25 cellular contexts compared by ENCODE assay signal in the genomic region with DNA sequence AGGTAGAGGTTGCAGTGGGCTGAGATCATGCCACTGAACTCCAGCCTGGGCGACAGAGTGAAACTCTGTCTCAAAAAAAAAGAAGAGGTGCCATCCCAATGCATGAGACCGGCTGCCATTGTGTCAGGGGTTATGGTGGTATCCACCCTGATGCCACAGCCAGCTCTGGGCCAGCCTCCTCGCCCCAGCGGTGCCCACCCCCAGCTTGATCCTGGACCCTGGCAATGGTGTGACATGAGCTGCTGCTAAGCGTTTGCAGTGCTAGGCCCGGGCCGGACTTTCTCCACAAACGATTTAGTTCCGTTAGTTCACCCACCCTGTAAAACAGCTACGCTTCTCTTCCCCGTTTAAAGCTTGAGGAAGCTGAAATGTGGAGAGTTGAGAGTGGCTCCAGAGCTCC. TPM values are rescaled to one million over a fixed set of nuclear protein-coding genes. Genes with fewer than 3 reads are reported as not detected.
DNase-seq lines count a peak whose midpoint lies in the region; ATAC-seq, FAIRE-seq and TF ChIP-seq lines count a peak whose summit lies in the region.
"Had no signal": no experiment of that assay in that cellular context is flagged by ENCODE, and none has a peak within 500 bp of the region (broad histone marks: within the 10 kb centered on the region; RNA-seq: fewer than 3 reads in every experiment).

No MANE protein-coding gene starts in this region.

- H3K79me2 ChIP-seq in OCI-LY1 (ENCODE audit: insufficient read depth, low read length) (no peaks in the 10 kb centered on the region), H1 (ENCODE audit: control insufficient read depth in 1 of 2, insufficient read depth in 2 of 2, low read length in 2 of 2) (peaks cover 0 to 31% of the 10 kb centered on the region in 2 experiments; a peak in 1 of 4 replicates)

- H2BK20ac ChIP-seq in H1 (ENCODE audit: low read length) = no peak overlapping the region

- H3K4ac ChIP-seq in H1 (replicated peaks; ENCODE audit: insufficient read length, low read depth, low read length) = no peak overlapping the region

- H2AK5ac ChIP-seq in H1 (ENCODE audit: low read depth, low read length) = 0 out of 2 replicates have a peak overlapping the region, but pooled peaks have one; percentile 65

- TF ChIP-seq EP300 in H1 (IDR thresholded peaks at IDR 0.05; ENCODE audit: borderline replicate concordance in 1 of 2, low read depth in 2 of 2, low read length in 2 of 2) = no peak

- no peak for ATAC-seq in pancreas
- no peak for ATAC-seq in HG03521 (IDR thresholded peaks at IDR 0.05; ENCODE audit: unreplicated experiment)
- ATAC-seq: A549, Right ventricle myocardium inferior had no signal

- H3K4me3 ChIP-seq in OCI-LY1 (ENCODE audit: low read depth, low read length, poor library complexity, severe bottlenecking) (no peak overlapping the region), H1 (ENCODE audit: extremely low read depth in 1 of 4, insufficient read depth in 2 of 4, low read depth in 3 of 4, low read length in 4 of 4) (no peak overlapping the region), thyroid gland (replicated peaks in 1 of 3) (no peak overlapping the region), pancreas (no peak overlapping the region)
- H3K4me3 ChIP-seq: A549, HAP-1, MG63, SJSA1 had no signal

- H3K56ac ChIP-seq in H1 (replicated peaks; ENCODE audit: insufficient read length, low read depth, low read length) = no peak overlapping the region

- no peak for DNase-seq in GM12891 (ENCODE audit: insufficient read length, low spot score)
- no peak for DNase-seq in H1 (ENCODE audit: low read depth in 1 of 2, low spot score in 2 of 2)
- no peak for DNase-seq in thyroid gland
- DNase-seq in pancreas = no peak
- DNase-seq in activated gamma-delta T cell (lab: John Stamatoyannopoulos, UW) = no peak
- DNase-seq: BE2C; Caco-2; CD4-positive, alpha-beta T cell; DMS 273 treated with DMSO at 0.1 percent for 48 hours; DND-41; MG63; NCI-H1048; NCI-H1436; NCI-H1930; NCI-H226; NCI-H510A treated with DMSO at 0.1 percent for 48 hours; NCI-H748 treated with DMSO at 0.1 percent for 48 hours; T-helper 1 cell had no signal

- no peaks in the 10 kb centered on the region for H3K9me2 ChIP-seq in OCI-LY1 (ENCODE audit: low read depth, low read length)

- no peak overlapping the region for H3K18ac ChIP-seq in H1 (ENCODE audit: extremely low read depth, low read length)

- H3K14ac ChIP-seq in H1 (ENCODE audit: insufficient read length) = no peak overlapping the region

- POLR2A ChIA-PET in H1 (lab: Charles Lee; ENCODE audit: partially characterized antibody) = interaction anchor here (0.7 to 2.0 kb wide), 4 partner anchors 10 to 57 kb away, joined by 3 to 6 read pairs (median 3); no protein-coding TSS in a partner anchor

- H4K8ac ChIP-seq in H1 (ENCODE audit: extremely low read depth, insufficient read depth, low read length) = peak overlapping the region; percentile 1; the same call in 1 of the 2 replicates

- no peaks in the 10 kb centered on the region for H3F3A ChIP-seq in OCI-LY1 (ENCODE audit: insufficient read depth, low read length)

- H3K9ac ChIP-seq in OCI-LY1 (ENCODE audit: low read length) = no peak overlapping the region; the same call in 1 of the 2 replicates
- no peak overlapping the region for H3K9ac ChIP-seq in H1 (replicated peaks in 1 of 4; ENCODE audit: extremely low read depth in 1 of 4, low read depth in 3 of 4, low read length in 3 of 4)

- no peaks in the 10 kb centered on the region for H3K23me2 ChIP-seq in H1 (ENCODE audit: low read depth, low read length)

- no peak overlapping the region for H4K91ac ChIP-seq in H1 (replicated peaks; ENCODE audit: insufficient read length, low read length)

- H2BK120ac ChIP-seq in H1 (replicated peaks; ENCODE audit: low read depth, low read length) = no peak overlapping the region

- no peak for TF ChIP-seq POLR2A in GM12891 (IDR thresholded peaks at IDR 0.05; ENCODE audit: low read depth, low read length)
- TF ChIP-seq POLR2A in H1 (IDR thresholded peaks at IDR 0.05; ENCODE audit: control extremely low read depth in 1 of 2, low read depth in 2 of 2, low read length in 2 of 2) = no peak
- TF ChIP-seq POLR2A in thyroid gland (IDR thresholded peaks at IDR 0.05) = no peak

- H2BK15ac ChIP-seq in H1 (ENCODE audit: low read length) = no peak overlapping the region

- H3K4me1 ChIP-seq in OCI-LY1 (ENCODE audit: insufficient read depth, low read length, severe bottlenecking) (peaks cover 62% of the 10 kb centered on the region), H1 (replicated peaks in 1 of 4; ENCODE audit: control insufficient read depth in 3 of 4, insufficient read depth in 4 of 4, low read length in 3 of 4) (peaks cover 0 to 27% (median 14%) of the 10 kb centered on the region in 4 experiments; a peak in 5 of 7 replicates), thyroid gland (peaks cover 32 to 61% of the 10 kb centered on the region in 2 donors), pancreas (no peaks in the 10 kb centered on the region)
- H3K4me1 ChIP-seq: BE2C, Caco-2, HAP-1, SJSA1 had no signal

- no peak overlapping the region; the same call in 1 of the 2 replicates for H2BK12ac ChIP-seq in H1 (ENCODE audit: low read depth, low read length)

- no peak overlapping the region for H4K5ac ChIP-seq in H1 (ENCODE audit: insufficient read length, low read depth, low read length)

- H3K9me3 ChIP-seq in OCI-LY1 (ENCODE audit: low read length) = no peaks in the 10 kb centered on the region
- no peaks in the 10 kb centered on the region for H3K9me3 ChIP-seq in H1 (ENCODE audit: insufficient read depth in 2 of 2, low read depth in 1 of 2, low read length in 1 of 2)
- H3K9me3 ChIP-seq in thyroid gland = no peaks in the 10 kb centered on the region
- no peaks in the 10 kb centered on the region for H3K9me3 ChIP-seq in pancreas
- H3K9me3 ChIP-seq: A549, BE2C, Caco-2, HAP-1, MG63, SJSA1 had no signal

- no peak overlapping the region; the same call in 1 of the 2 replicates for H3K4me2 ChIP-seq in OCI-LY1 (ENCODE audit: low read length)
- no peak overlapping the region for H3K4me2 ChIP-seq in H1 (ENCODE audit: insufficient read depth in 1 of 2, low read depth in 2 of 2, low read length in 2 of 2)
- H3K4me2 ChIP-seq: A549 had no signal

- H2AFZ ChIP-seq in OCI-LY1 (ENCODE audit: low read length) (no peak overlapping the region), H1 (ENCODE audit: low read length) (no peak overlapping the region)

- peaks cover 26% of the 10 kb centered on the region for H3K79me1 ChIP-seq in H1 (ENCODE audit: low read depth, low read length)

- peak overlapping the region; percentile 74 for H3K27ac ChIP-seq in OCI-LY1 (ENCODE audit: low read depth, low read length, poor library complexity, severe bottlenecking)
- H3K27ac ChIP-seq in H1 (ENCODE audit: low read depth, low read length) = no peak overlapping the region
- H3K27ac ChIP-seq in thyroid gland = peak overlapping the region; percentile 27 to 55 (median 38)
- no peak overlapping the region for H3K27ac ChIP-seq in pancreas
- H3K27ac ChIP-seq: SJSA1 had no signal

- H3K36me3 ChIP-seq in OCI-LY1 (ENCODE audit: insufficient read depth, low read length) = no peaks in the 10 kb centered on the region
- no peaks in the 10 kb centered on the region for H3K36me3 ChIP-seq in H1 (ENCODE audit: control insufficient read depth in 2 of 4, insufficient read depth in 4 of 4, low read length in 3 of 4)
- H3K36me3 ChIP-seq in thyroid gland = no peaks in the 10 kb centered on the region
- no peaks in the 10 kb centered on the region for H3K36me3 ChIP-seq in pancreas
- H3K36me3 ChIP-seq: BE2C, HAP-1 had no signal

- peak; percentile 69 for FAIRE-seq in GM12891 (lab: Jason Lieb, UNC)
- no peak for FAIRE-seq in H1 (lab: Jason Lieb, UNC)
- FAIRE-seq in pancreas (lab: Jason Lieb, UNC) = no peak
- FAIRE-seq: A549, RCC 7860 had no signal

- CTCF ChIA-PET in H1 (lab: Charles Lee; ENCODE audit: partially characterized antibody) = interaction anchor here (0.6 to 4.2 kb wide), 7 partner anchors 10 to 99 kb away, joined by 3 to 27 read pairs (median 5); no protein-coding TSS in a partner anchor

- H4K20me1 ChIP-seq in OCI-LY1 (ENCODE audit: insufficient read depth, low read length) (no peaks in the 10 kb centered on the region), H1 (replicated peaks in 1 of 2; ENCODE audit: control insufficient read depth in 1 of 2, insufficient read depth in 2 of 2, low read length in 2 of 2) (peaks cover 14% of the 10 kb centered on the region in 2 experiments)

- no peaks in the 10 kb centered on the region for H3K27me3 ChIP-seq in OCI-LY1 (ENCODE audit: insufficient read depth, low read length)
- no peaks in the 10 kb centered on the region; a peak in 1 of 7 replicates for H3K27me3 ChIP-seq in H1 (replicated peaks in 1 of 4; ENCODE audit: control insufficient read depth in 3 of 4, extremely low read depth in 1 of 4, insufficient read depth in 3 of 4, low read length in 3 of 4)
- no peaks in the 10 kb centered on the region for H3K27me3 ChIP-seq in thyroid gland
- no peaks in the 10 kb centered on the region for H3K27me3 ChIP-seq in pancreas
- H3K27me3 ChIP-seq: BE2C, MG63, SJSA1 had no signal

- intact Hi-C loops in thyroid gland (cut with DNase I) = no loop called here
- intact Hi-C loops in pancreas (cut with DNase I) = no loop called here

- TF ChIP-seq RAD21 in H1 (IDR thresholded peaks at IDR 0.05 in 1 of 2, conservative IDR thresholded peaks at IDR 0.05 in 1 of 2; ENCODE audit: low read depth in 2 of 2, low read length in 2 of 2) = no peak

- H3K23ac ChIP-seq in H1 (ENCODE audit: insufficient read length) = no peak overlapping the region

- WGBS in H1 (ENCODE audit: extremely low coverage in 1 of 2, insufficient coverage in 1 of 2, insufficient read length in 1 of 2, insufficient replicate concordance in 2 of 2, low coverage in 1 of 2, low lambda C conversion rate in 2 of 2, missing lambda C conversion rate in 1 of 2), 2 experiments = 92% methylated on average over 11 of the region's 11 CpGs; no CpG with 5 or more reads in 1 of the 2 experiments
- 90 to 92% methylated on average over 11 of the region's 11 CpGs for WGBS in thyroid gland, 2 donors
- 94 to 95% methylated on average over 11 of the region's 11 CpGs for WGBS in pancreas, 2 donors

- no peak for TF ChIP-seq CTCF in OCI-LY1 (IDR thresholded peaks at IDR 0.05; ENCODE audit: low read length)
- no peak for TF ChIP-seq CTCF in H1 (IDR thresholded peaks at IDR 0.05; ENCODE audit: control extremely low read depth in 1 of 3, insufficient read depth in 1 of 3, low read depth in 1 of 3, low read length in 3 of 3)
- TF ChIP-seq CTCF in thyroid gland (IDR thresholded peaks at IDR 0.05) = no peak
- no peak for TF ChIP-seq CTCF in pancreas (IDR thresholded peaks at IDR 0.05)

- 0 out of 2 replicates have a peak overlapping the region, but pooled peaks have one; percentile 75 for H2BK5ac ChIP-seq in H1 (ENCODE audit: low read depth, low read length)

RNA-seq across cellular contexts. Expression of gene NKPD1, which starts 25.6 kb away (rescaled TPM):
- 0.05 TPM for polyA plus RNA-seq in GM12891 (2012; ENCODE audit: low read depth, missing spikeins)
- total RNA-seq in H1 (2021; fragmentation: NEBNext Ultra II Directional; extraction: Animal tissue kit (Norgen Biotek cat#: 25700)) = 0.38 and 0.39 TPM in 2 replicates
- polyA plus RNA-seq in H1 (2011; rRNA removed) = 0.30 and 0.55 TPM in 2 replicates
- 0.69 TPM for polyA plus RNA-seq in H1 (2011; cell fraction: cytosol; rRNA removed)
- 0.73 TPM for polyA plus RNA-seq in H1 (2011; cell fraction: nucleus; rRNA removed)
- polyA plus RNA-seq in H1 (2012, experiment 1 of 2) = 0.22 to 0.24 TPM (median 0.23 TPM) in 3 of 4 replicates, not detected in the other
- polyA plus RNA-seq in H1 (2012, experiment 2 of 2) = 0.20 TPM
- 0.22 TPM for polyA plus RNA-seq in H1 (2013, experiment 1 of 2)
- polyA plus RNA-seq in H1 (2013, experiment 2 of 2) = 0.26 TPM
- polyA minus RNA-seq in H1 (2011; rRNA and poly(A)+ RNA removed) = 0.22 and 0.32 TPM in 2 replicates
- not detected for polyA minus RNA-seq in H1 (2011; cell fraction: cytosol; rRNA and poly(A)+ RNA removed)
- 0.80 TPM for polyA minus RNA-seq in H1 (2011; cell fraction: nucleus; rRNA and poly(A)+ RNA removed)
- total RNA-seq in thyroid gland = 1 to 10 TPM in 1 of 4 donors, under 1 TPM in 3; 0.44 to 1.3 (median 0.68) TPM
- under 1 TPM in 2 of 6 donors, not detected in 4; 0.03 to 0.09 TPM for total RNA-seq in pancreas
- polyA plus RNA-seq in pancreas = under 1 TPM; 0.19 to 0.33 TPM
- total RNA-seq: Right ventricle myocardium inferior, SJSA1 had no signal

RNA-seq across cellular contexts. Expression of gene PPP1R37, which starts 42.2 kb away (rescaled TPM):
- polyA plus RNA-seq in GM12891 (2012; ENCODE audit: low read depth, missing spikeins) = 9.5 TPM
- 25.7 and 27.0 TPM in 2 replicates for total RNA-seq in H1 (2021; fragmentation: NEBNext Ultra II Directional; extraction: Animal tissue kit (Norgen Biotek cat#: 25700))
- polyA plus RNA-seq in H1 (2011; rRNA removed) (14.6 and 22.5 TPM in 2 replicates), pancreas (10 to 100 TPM; 31.7 to 57.4 TPM)
- polyA plus RNA-seq in H1 (2011; cell fraction: cytosol; rRNA removed) = 23.0 TPM
- 71.7 TPM for polyA plus RNA-seq in H1 (2011; cell fraction: nucleus; rRNA removed)
- polyA plus RNA-seq in H1 (2012, experiment 1 of 2) = 22.9 to 30.5 TPM (median 24.6 TPM) in 4 replicates
- polyA plus RNA-seq in H1 (2012, experiment 2 of 2) = 16.5 TPM
- 12.6 TPM for polyA plus RNA-seq in H1 (2013, experiment 1 of 2)
- 11.6 TPM for polyA plus RNA-seq in H1 (2013, experiment 2 of 2)
- 7.8 and 11.9 TPM in 2 replicates for polyA minus RNA-seq in H1 (2011; rRNA and poly(A)+ RNA removed)
- 16.8 TPM for polyA minus RNA-seq in H1 (2011; cell fraction: cytosol; rRNA and poly(A)+ RNA removed)
- 25.7 TPM for polyA minus RNA-seq in H1 (2011; cell fraction: nucleus; rRNA and poly(A)+ RNA removed)
- total RNA-seq in thyroid gland (10 to 100 TPM; 34.9 to 59.7 (median 42.9) TPM), pancreas (10 to 100 TPM; 13.0 to 18.7 (median 15.1) TPM)

RNA-seq across cellular contexts. Expression of gene TRAPPC6A, which starts 42.9 kb away (rescaled TPM):
- 106 TPM for polyA plus RNA-seq in GM12891 (2012; ENCODE audit: low read depth, missing spikeins)
- total RNA-seq in H1 (2021; fragmentation: NEBNext Ultra II Directional; extraction: Animal tissue kit (Norgen Biotek cat#: 25700)) = 30.5 and 31.8 TPM in 2 replicates
- polyA plus RNA-seq in H1 (2011; rRNA removed) = 130 and 144 TPM in 2 replicates
- polyA plus RNA-seq in H1 (2011; cell fraction: cytosol; rRNA removed) = 127 TPM
- 71.3 TPM for polyA plus RNA-seq in H1 (2011; cell fraction: nucleus; rRNA removed)
- 38.7 to 84.3 TPM (median 76.0 TPM) in 4 replicates for polyA plus RNA-seq in H1 (2012, experiment 1 of 2)
- 102 TPM for polyA plus RNA-seq in H1 (2012, experiment 2 of 2)
- 35.8 TPM for polyA plus RNA-seq in H1 (2013, experiment 1 of 2)
- 35.4 TPM for polyA plus RNA-seq in H1 (2013, experiment 2 of 2)
- 9.3 and 13.3 TPM in 2 replicates for polyA minus RNA-seq in H1 (2011; rRNA and poly(A)+ RNA removed)
- polyA minus RNA-seq in H1 (2011; cell fraction: cytosol; rRNA and poly(A)+ RNA removed) = 17.0 TPM
- polyA minus RNA-seq in H1 (2011; cell fraction: nucleus; rRNA and poly(A)+ RNA removed) = 10.3 TPM
- 10 to 100 TPM; 25.0 to 53.3 (median 38.8) TPM for total RNA-seq in thyroid gland
- 10 to 100 TPM in 5 of 6 donors, 1 to 10 TPM in 1; 9.7 to 18.9 (median 12.8) TPM for total RNA-seq in pancreas
- polyA plus RNA-seq in pancreas = 10 to 100 TPM; 19.3 to 37.9 TPM

RNA-seq across cellular contexts. Expression of gene BLOC1S3, which starts 43.4 kb away (rescaled TPM):
- 5.4 TPM for polyA plus RNA-seq in GM12891 (2012; ENCODE audit: low read depth, missing spikeins)
- 6.0 and 8.0 TPM in 2 replicates for total RNA-seq in H1 (2021; fragmentation: NEBNext Ultra II Directional; extraction: Animal tissue kit (Norgen Biotek cat#: 25700))
- polyA plus RNA-seq in H1 (2011; rRNA removed) (6.1 and 7.6 TPM in 2 replicates), pancreas (1 to 10 TPM; 2.1 to 3.6 TPM)
- 3.2 TPM for polyA plus RNA-seq in H1 (2011; cell fraction: cytosol; rRNA removed)
- 5.1 TPM for polyA plus RNA-seq in H1 (2011; cell fraction: nucleus; rRNA removed)
- 4.5 to 6.2 TPM (median 5.0 TPM) in 4 replicates for polyA plus RNA-seq in H1 (2012, experiment 1 of 2)
- polyA plus RNA-seq in H1 (2012, experiment 2 of 2) = 3.8 TPM
- polyA plus RNA-seq in H1 (2013, experiment 1 of 2) = 5.2 TPM
- polyA plus RNA-seq in H1 (2013, experiment 2 of 2) = 6.0 TPM
- 4.8 and 6.4 TPM in 2 replicates for polyA minus RNA-seq in H1 (2011; rRNA and poly(A)+ RNA removed)
- polyA minus RNA-seq in H1 (2011; cell fraction: cytosol; rRNA and poly(A)+ RNA removed) = 4.0 TPM
- polyA minus RNA-seq in H1 (2011; cell fraction: nucleus; rRNA and poly(A)+ RNA removed) = 8.1 TPM
- total RNA-seq in thyroid gland (10 to 100 TPM in 3 of 4 donors, 1 to 10 TPM in 1; 9.1 to 15.4 (median 11.9) TPM), pancreas (10 to 100 TPM in 1 of 6 donors, 1 to 10 TPM in 5; 4.3 to 12.3 (median 6.3) TPM)

RNA-seq across cellular contexts. Expression of gene GEMIN7, which starts 56.1 kb away (rescaled TPM):
- polyA plus RNA-seq in GM12891 (2012; ENCODE audit: low read depth, missing spikeins) = 43.2 TPM
- total RNA-seq in H1 (2021; fragmentation: NEBNext Ultra II Directional; extraction: Animal tissue kit (Norgen Biotek cat#: 25700)) = 48.0 and 48.5 TPM in 2 replicates
- 91.6 and 113 TPM in 2 replicates for polyA plus RNA-seq in H1 (2011; rRNA removed)
- polyA plus RNA-seq in H1 (2011; cell fraction: cytosol; rRNA removed) = 68.0 TPM
- polyA plus RNA-seq in H1 (2011; cell fraction: nucleus; rRNA removed) = 71.1 TPM
- 40.4 to 54.4 TPM (median 47.9 TPM) in 4 replicates for polyA plus RNA-seq in H1 (2012, experiment 1 of 2)
- polyA plus RNA-seq in H1 (2012, experiment 2 of 2) = 86.0 TPM
- 32.3 TPM for polyA plus RNA-seq in H1 (2013, experiment 1 of 2)
- polyA plus RNA-seq in H1 (2013, experiment 2 of 2) = 33.2 TPM
- 18.7 and 22.3 TPM in 2 replicates for polyA minus RNA-seq in H1 (2011; rRNA and poly(A)+ RNA removed)
- polyA minus RNA-seq in H1 (2011; cell fraction: cytosol; rRNA and poly(A)+ RNA removed) = 29.5 TPM
- 26.8 TPM for polyA minus RNA-seq in H1 (2011; cell fraction: nucleus; rRNA and poly(A)+ RNA removed)
- total RNA-seq in thyroid gland = 10 to 100 TPM; 10.6 to 22.7 (median 19.1) TPM
- total RNA-seq in pancreas = 10 to 100 TPM in 1 of 6 donors, 1 to 10 TPM in 5; 3.8 to 11.4 (median 7.7) TPM
- polyA plus RNA-seq in pancreas = 10 to 100 TPM; 16.6 to 26.2 TPM

Comparison
In these comparisons a context has a peak if more than half of its experiments do, and no peak if none do; other contexts are left out.
1. H3K27ac ChIP-seq: peak in OCI-LY1 (single experiment) and thyroid gland (3 of 3); none in H1 (single experiment) and pancreas (0 of 4).